In genomic region chr4:80611366-80611765, GRCh38 we compare ENCODE assay signal across 14 cellular contexts.
A peak's percentile ranks its signal among the peaks of the same experiment; 100 is the strongest.
DNase-seq lines count a peak whose midpoint lies in the region; ATAC-seq, FAIRE-seq and TF ChIP-seq lines count a peak whose summit lies in the region.
"Had no signal": no experiment of that assay in that cellular context is flagged by ENCODE, and none has a peak within 500 bp of the region (broad histone marks: within the 10 kb centered on the region; RNA-seq: fewer than 3 reads in every experiment).

No MANE protein-coding gene starts in this region.

- H3K27me3 ChIP-seq in OCI-LY1 (ENCODE audit: insufficient read depth, low read length) (no peaks in the 10 kb centered on the region), osteoblast (ENCODE audit: insufficient read depth, low read length) (no peaks in the 10 kb centered on the region), spleen (replicated peaks in 1 of 7) (no peaks in the 10 kb centered on the region)

- no peaks in the 10 kb centered on the region for H3K79me2 ChIP-seq in OCI-LY1 (ENCODE audit: insufficient read depth, low read length)
- no peaks in the 10 kb centered on the region for H3K79me2 ChIP-seq in osteoblast (ENCODE audit: insufficient read depth, low read length)

- peak overlapping the region; percentile 33 for H3K4me3 ChIP-seq in OCI-LY1 (ENCODE audit: low read depth, low read length, poor library complexity, severe bottlenecking)
- no peak overlapping the region for H3K4me3 ChIP-seq in osteoblast (ENCODE audit: insufficient read depth, low read length)
- H3K4me3 ChIP-seq in spleen, result no peak overlapping the region

- H3K27ac ChIP-seq in OCI-LY1 (ENCODE audit: low read depth, low read length, poor library complexity, severe bottlenecking) (peak overlapping the region; percentile 99), osteoblast (ENCODE audit: low read depth, low read length) (no peak overlapping the region), spleen (peak overlapping the region in 4 of 8 donors; percentile 30 to 42 (median 37))
- H3K27ac ChIP-seq: C4-2B had no signal

- H3K4me2 ChIP-seq in OCI-LY1 (ENCODE audit: low read length) (peak overlapping the region; percentile 66), osteoblast (ENCODE audit: insufficient read depth, low read length) (no peak overlapping the region)

- H3K4me1 ChIP-seq in OCI-LY1 (ENCODE audit: insufficient read depth, low read length, severe bottlenecking) (peaks cover 81% of the 10 kb centered on the region), osteoblast (ENCODE audit: insufficient read depth, low read length) (peaks cover 11% of the 10 kb centered on the region), spleen (peaks cover 0 to 17% (median 0%) of the 10 kb centered on the region in 6 donors)

- H3K36me3 ChIP-seq in OCI-LY1 (ENCODE audit: insufficient read depth, low read length), result no peaks in the 10 kb centered on the region; the same call in 1 of the 2 replicates
- H3K36me3 ChIP-seq in osteoblast (ENCODE audit: insufficient read depth, low read length), result no peaks in the 10 kb centered on the region
- no peaks in the 10 kb centered on the region for H3K36me3 ChIP-seq in spleen

- intact Hi-C loops in spleen (cut with DNase I; ENCODE audit: low total_unique reads), result no loop called here

- no peak for TF ChIP-seq CTCF in OCI-LY1 (IDR thresholded peaks at IDR 0.05; ENCODE audit: low read length)
- no peak for TF ChIP-seq CTCF in osteoblast (IDR thresholded peaks at IDR 0.05; ENCODE audit: extremely low read depth, low read depth, low read length)
- TF ChIP-seq CTCF in spleen (IDR thresholded peaks at IDR 0.05 in 8 of 11, conservative IDR thresholded peaks at IDR 0.05 in 3 of 11), result no peak

- peak; percentile 63 for FAIRE-seq in GM12892 (lab: Jason Lieb, UNC)

- ATAC-seq in GM21515 (IDR thresholded peaks at IDR 0.05; ENCODE audit: unreplicated experiment) (peak; percentile 72), HG03159 (IDR thresholded peaks at IDR 0.05; ENCODE audit: unreplicated experiment) (peak; percentile 82), left lobe of liver (no peak)
- ATAC-seq: stimulated activated naive CD8-positive, alpha-beta T cell treated with anti-CD3 and anti-CD28 coated beads, Interleukin-15, amount 100 ng/mL, for 72 hours had no signal

- WGBS in spleen, 5 donors, result 57 to 63% (median 59%) methylated on average over 3 of the region's 3 CpGs

- no peaks in the 10 kb centered on the region for H3K9me2 ChIP-seq in OCI-LY1 (ENCODE audit: low read depth, low read length)

- H3K9ac ChIP-seq in OCI-LY1 (ENCODE audit: low read length), result peak overlapping the region; percentile 74

- DNase-seq in GM12892 (ENCODE audit: insufficient read length) (no peak), globus pallidus (ENCODE audit: low spot score) (no peak), osteoblast (ENCODE audit: insufficient read length, low spot score, missing footprints) (no peak), left lobe of liver (ENCODE audit: low spot score) (no peak), spleen (no peak)
- DNase-seq: activated T-cell treated with anti-CD3 and anti-CD28 coated beads, Interleukin-2, amount 50 U/mL, for 48 hours; effector CD4-positive, alpha-beta T cell; NCI-H2081; stimulated activated naive CD8-positive, alpha-beta T cell treated with anti-CD3 and anti-CD28 coated beads, Interleukin-15, amount 100 ng/mL, for 72 hours; SW 1271 had no signal

- TF ChIP-seq POLR2A in GM12892 (IDR thresholded peaks at IDR 0.05; ENCODE audit: low read depth, low read length) (no peak), spleen (IDR thresholded peaks at IDR 0.05) (no peak)

- peaks cover 15% of the 10 kb centered on the region for H3F3A ChIP-seq in OCI-LY1 (ENCODE audit: insufficient read depth, low read length)

- H3K9me3 ChIP-seq in OCI-LY1 (ENCODE audit: low read length) (0 out of 2 replicates have a peak, but pooled peaks cover 5% of the 10 kb centered on the region), osteoblast (ENCODE audit: low read depth, low read length) (no peaks in the 10 kb centered on the region), spleen (no peaks in the 10 kb centered on the region)

- H2AFZ ChIP-seq in OCI-LY1 (ENCODE audit: low read length), result no peak overlapping the region
- no peak overlapping the region for H2AFZ ChIP-seq in osteoblast (ENCODE audit: low read length)

- H4K20me1 ChIP-seq in OCI-LY1 (ENCODE audit: insufficient read depth, low read length) (no peaks in the 10 kb centered on the region), osteoblast (ENCODE audit: insufficient read depth, low read length) (peaks cover 5% of the 10 kb centered on the region)
